In genomic region chr7:2209146-2209960, GRCh38 we compare ENCODE assay signal across 1 cellular context.
TF ChIP-seq lines count a peak whose summit lies in the region.

No MANE protein-coding gene starts in this region.

TF ChIP-seq in H1, 55 proteins besides CTCF, POLR2A, EP300 and RAD21:
- TF ChIP-seq GABPA (IDR thresholded peaks at IDR 0.05; ENCODE audit: borderline replicate concordance, insufficient read depth, low read length) (peak; percentile 85), SIRT6 (IDR thresholded peaks at IDR 0.05; ENCODE audit: low read length) (no peak)
